Comparison of ENCODE assay signal across 8 cellular contexts in the genomic region with DNA sequence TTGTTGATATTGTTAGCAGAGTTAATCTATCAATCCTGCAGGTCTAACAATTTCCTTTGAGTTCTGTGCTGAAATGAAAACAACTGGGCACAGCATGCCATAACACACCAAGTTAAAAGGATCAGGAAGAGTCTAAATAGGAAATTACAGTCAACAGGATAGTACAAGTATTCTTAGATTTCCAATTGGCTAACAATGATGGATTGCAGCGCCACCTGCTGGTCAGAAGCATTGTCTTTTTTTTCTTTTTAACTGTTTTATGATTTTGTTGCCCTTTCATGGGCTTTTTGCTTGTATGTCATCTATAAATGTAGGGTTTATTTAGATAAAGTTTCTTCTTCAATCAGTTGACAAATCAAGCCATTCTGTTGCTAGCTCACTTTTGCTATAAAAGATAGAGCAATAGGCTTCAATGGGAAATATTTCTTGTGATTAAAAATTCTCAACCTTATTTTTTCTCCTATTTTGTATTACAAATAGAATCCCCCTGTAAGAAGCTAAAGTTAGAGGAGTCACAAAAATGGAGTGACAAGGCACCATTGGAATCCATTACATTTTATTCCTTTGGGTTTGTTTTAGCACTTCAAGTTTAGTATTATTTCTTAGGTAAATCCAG. TPM values are rescaled to one million over a fixed set of nuclear protein-coding genes. Genes with fewer than 3 reads are reported as not detected.
DNase-seq lines count a peak whose midpoint lies in the region; ATAC-seq, FAIRE-seq and TF ChIP-seq lines count a peak whose summit lies in the region.

No MANE protein-coding gene starts in this region.

- H3K9me3 ChIP-seq in SU-DHL-6 (ENCODE audit: insufficient read depth, low read length) (no peaks in the 10 kb centered on the region), GM12878 (replicated peaks; ENCODE audit: control insufficient read depth, insufficient read depth, low read length) (no peaks in the 10 kb centered on the region)

- H3K9me2 ChIP-seq in SU-DHL-6 (replicated peaks; ENCODE audit: insufficient read depth, low read length), result no peaks in the 10 kb centered on the region

- H4K20me1 ChIP-seq in SU-DHL-6 (ENCODE audit: low read depth, low read length) (no peaks in the 10 kb centered on the region), GM12878 (ENCODE audit: control insufficient read depth, insufficient read depth) (no peaks in the 10 kb centered on the region)

- H3K36me3 ChIP-seq in SU-DHL-6 (ENCODE audit: low read length) (no peaks in the 10 kb centered on the region), GM12878 (ENCODE audit: control insufficient read depth in 2 of 2, insufficient read depth in 2 of 2, low read length in 1 of 2) (no peaks in the 10 kb centered on the region)

- H3K4me1 ChIP-seq in GM12878 (ENCODE audit: control insufficient read depth, insufficient read depth, low read length), result no peaks in the 10 kb centered on the region

- no peak overlapping the region for H3K4me2 ChIP-seq in SU-DHL-6 (ENCODE audit: low read depth, low read length, poor library complexity, severe bottlenecking)
- no peak overlapping the region for H3K4me2 ChIP-seq in GM12878 (ENCODE audit: control insufficient read depth, insufficient read depth)

- peak; percentile 35 to 44 for DNase-seq in activated CD4-positive, alpha-beta T cell treated with anti-CD3 and anti-CD28 coated beads for 24 hours (ENCODE audit: low read depth in 2 of 2)
- no peak for DNase-seq in activated CD4-positive, alpha-beta T cell treated with anti-CD3 and anti-CD28 coated beads for 1 hour
- peak; percentile 34 for DNase-seq in M059J (ENCODE audit: low read depth)
- peak; percentile 8 for DNase-seq in GM12878 (ENCODE audit: low read depth, low spot score)
- DNase-seq in kidney glomerular epithelial cell (lab: John Stamatoyannopoulos, UW), result peak; percentile 56
- peak; percentile 3 to 18 (median 5) for DNase-seq in stimulated activated CD4-positive, alpha-beta T cell treated with anti-CD3 and anti-CD28 coated beads, TNF-alpha, amount 100 ng/mL, for 4 hours (ENCODE audit: low read depth in 3 of 3)

- TF ChIP-seq RAD21 in GM12878 (IDR thresholded peaks at IDR 0.05; ENCODE audit: insufficient read depth, low read depth, low read length), result peak; percentile 76

- RAD21 ChIA-PET in GM12878 (lab: Charles Lee; ENCODE audit: unreplicated experiment), result no interaction called here

- TF ChIP-seq EP300 in GM12878 (IDR thresholded peaks at IDR 0.05; ENCODE audit: borderline replicate concordance in 1 of 2, control insufficient read depth in 1 of 2, low read depth in 2 of 2, low read length in 2 of 2), result no peak

- no peak for TF ChIP-seq POLR2A in GM12878 (IDR thresholded peaks at IDR 0.05; ENCODE audit: low read depth, low read length)

- H3K9ac ChIP-seq in SU-DHL-6 (ENCODE audit: low read length) (no peak overlapping the region), GM12878 (ENCODE audit: control insufficient read depth, insufficient read depth, low read length) (no peak overlapping the region)

- FAIRE-seq in GM12878 (lab: Jason Lieb, UNC), result no peak

- ATAC-seq in GM12878 (peak; percentile 50), HG03039 (IDR thresholded peaks at IDR 0.05; ENCODE audit: unreplicated experiment) (no peak)

- POLR2A ChIA-PET in GM12878 (lab: Charles Lee), result no interaction called here

- in situ Hi-C loops in GM12878 (cut with MboI), result loop anchor here (10.0 to 25.0 kb wide), 2 partner anchors 355 to 1332 kb away; partner anchors contain the start of gene STAM2

- SMC1A ChIA-PET in GM12878 (lab: Charles Lee; ENCODE audit: uncharacterized antibody, unreplicated experiment), result interaction anchor here (0.6 to 1.4 kb wide), 4 partner anchors 17 to 593 kb away, joined by 3 read pairs; no protein-coding TSS in a partner anchor

- BruUV-seq in GM12878 (replicated peaks; lab: Mats Ljungman, UMichigan), result no TSS peak

- H3K27me3 ChIP-seq in SU-DHL-6 (ENCODE audit: low read length) (no peaks in the 10 kb centered on the region), GM12878 (replicated peaks in 1 of 2; ENCODE audit: control insufficient read depth in 2 of 2, insufficient read depth in 2 of 2, low read length in 1 of 2) (no peaks in the 10 kb centered on the region)

- intact Hi-C loops in GM12878 (cut with micrococcal nuclease; ENCODE audit: unreplicated experiment), result loop anchor here (1.0 to 5.0 kb wide), 4 partner anchors 356 to 762 kb away; no protein-coding TSS in a partner anchor

- H3F3A ChIP-seq in SU-DHL-6 (ENCODE audit: insufficient read depth), result no peaks in the 10 kb centered on the region

- H3K27ac ChIP-seq in SU-DHL-6 (ENCODE audit: low read depth, low read length) (no peak overlapping the region), GM12878 (ENCODE audit: control insufficient read depth, insufficient read depth) (no peak overlapping the region)

- H3K79me2 ChIP-seq in SU-DHL-6 (ENCODE audit: insufficient read depth, low read length) (no peaks in the 10 kb centered on the region), GM12878 (ENCODE audit: control insufficient read depth, insufficient read depth, low read length) (no peaks in the 10 kb centered on the region)

- 0% methylated on average over 1 of the region's 1 CpG for WGBS in GM12878 (ENCODE audit: insufficient coverage, insufficient replicate concordance, low lambda C conversion rate, missing lambda C conversion rate)

- CTCF ChIA-PET in GM12878 (lab: Yijun Ruan, JAX), result interaction anchor here (0.8 to 4.7 kb wide), 8 partner anchors 9 to 658 kb away, joined by 3 to 16 read pairs (median 4); no protein-coding TSS in a partner anchor

- H2AFZ ChIP-seq in SU-DHL-6 (ENCODE audit: low read depth, low read length, severe bottlenecking) (no peak overlapping the region), GM12878 (ENCODE audit: control insufficient read depth, low read depth, low read length) (no peak overlapping the region)

- TF ChIP-seq CTCF in SU-DHL-6 (IDR thresholded peaks at IDR 0.05; ENCODE audit: insufficient read depth, low read length, poor library complexity, severe bottlenecking), result peak; percentile 58
- peak; percentile 59 to 70 (median 67); a peak in 5 of 6 replicates for TF ChIP-seq CTCF in GM12878 (IDR thresholded peaks at IDR 0.05 in 2 of 3, conservative IDR thresholded peaks at IDR 0.05 in 1 of 3; ENCODE audit: control insufficient read depth in 2 of 3, extremely low read depth in 1 of 3, insufficient read depth in 1 of 3, low read depth in 3 of 3, low read length in 3 of 3)

- H3K4me3 ChIP-seq in SU-DHL-6 (ENCODE audit: insufficient read depth, low read length, poor library complexity, severe bottlenecking) (no peak overlapping the region), GM12878 (no peak overlapping the region)

TF ChIP-seq in GM12878, 131 proteins besides CTCF, POLR2A, EP300 and RAD21:
- 0 out of 4 replicates have a peak, but pooled peaks of 1 of the 2 experiments have one; percentile 3 for TF ChIP-seq BHLHE40 (IDR thresholded peaks at IDR 0.05; ENCODE audit: borderline replicate concordance in 1 of 2, low read depth in 2 of 2, low read length in 1 of 2)
- TF ChIP-seq PAX5 (IDR thresholded peaks at IDR 0.05; ENCODE audit: borderline replicate concordance, low read depth, low read length), result no peak
- TF ChIP-seq SMC3 (IDR thresholded peaks at IDR 0.05; ENCODE audit: borderline replicate concordance, low read length), result peak; percentile 72; the same call in 1 of the 2 replicates

RNA-seq across cellular contexts. Expression of gene RPRM, which starts 40.8 kb away (rescaled TPM):
- 0.27 and 0.34 TPM in 2 replicates for total RNA-seq in M059J (2014; rRNA removed; shearing (Covaris generic))
- not detected in 2 replicates for total RNA-seq in GM12878 (2013; cell fraction: nucleolus; rRNA removed)
- total RNA-seq in GM12878 (2014; rRNA removed) (not detected in 2 replicates), GM12878 (2014; rRNA removed; fragmentation: Illumina TruSeq; extraction: Trizol) (not detected in 2 replicates), GM12878 (2021) (not detected in 2 replicates)
- not detected for polyA plus RNA-seq in GM12878 (2011; ENCODE audit: low read depth)
- polyA plus RNA-seq in GM12878 (2011; rRNA removed) (0.09 and 0.37 TPM in 2 replicates), GM12878 (2014; fragmentation: Illumina TruSeq; extraction: Trizol) (0.06 TPM in 1 of 2 replicates, not detected in the other), GM12878 (2014; fragmentation: Nextera tagmentation; extraction: Ambion mirVana) (not detected), GM12878 (2014; rRNA removed) (0.22 TPM in 1 of 2 replicates, not detected in the other), GM12878 (2016; fragmentation: Nextera tagmentation; extraction: Ambion mirVana) (under 1 TPM in 1 of 2 experiments, not detected in 1; 0.11 TPM)
- polyA plus RNA-seq in GM12878 (2011; cell fraction: cytosol; rRNA removed), result 0.36 and 0.42 TPM in 2 replicates
- 2.0 and 2.3 TPM in 2 replicates for polyA plus RNA-seq in GM12878 (2011; cell fraction: nucleus; rRNA removed)
- 0.07 and 0.11 TPM in 2 replicates for polyA plus RNA-seq in GM12878 (2012)
- polyA minus RNA-seq in GM12878 (2011; rRNA and poly(A)+ RNA removed), result 0.22 and 1.1 TPM in 2 replicates
- not detected in 2 replicates for polyA minus RNA-seq in GM12878 (2011; cell fraction: cytosol; rRNA and poly(A)+ RNA removed)
- polyA minus RNA-seq in GM12878 (2011; cell fraction: nucleus; rRNA and poly(A)+ RNA removed), result 1.9 and 5.8 TPM in 2 replicates
